ENCODE assay signal across 1 cellular context in the genomic region with DNA sequence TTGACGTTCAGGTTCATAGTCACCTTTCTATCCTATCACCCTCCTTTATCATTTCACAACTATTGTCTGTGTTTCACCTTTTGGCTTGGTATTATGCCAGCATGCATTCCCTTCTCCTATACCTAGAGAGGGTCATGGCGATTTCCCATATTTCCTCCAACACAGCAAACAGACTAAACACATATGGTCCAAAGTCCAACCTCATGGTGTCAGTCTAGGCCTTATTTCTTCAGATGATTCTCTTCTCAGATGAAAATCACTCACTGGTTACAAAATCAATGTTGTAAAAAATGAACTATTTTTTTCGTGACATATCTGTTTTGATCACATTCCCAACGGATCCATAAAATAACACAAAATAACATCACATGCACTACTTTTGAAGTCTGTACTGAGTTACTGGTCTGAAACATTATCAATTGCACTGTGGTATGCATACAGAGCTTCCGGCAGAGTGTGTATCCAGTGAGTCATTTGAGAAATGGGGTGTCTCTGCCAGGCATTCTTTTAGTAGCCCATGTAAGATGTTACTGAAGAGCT.
TF ChIP-seq lines count a peak whose summit lies in the region.

No MANE protein-coding gene starts in this region.

TF ChIP-seq in K562, 482 proteins besides CTCF, POLR2A, EP300 and RAD21 (continued from another document):
- TF ChIP-seq, protein P1, sequence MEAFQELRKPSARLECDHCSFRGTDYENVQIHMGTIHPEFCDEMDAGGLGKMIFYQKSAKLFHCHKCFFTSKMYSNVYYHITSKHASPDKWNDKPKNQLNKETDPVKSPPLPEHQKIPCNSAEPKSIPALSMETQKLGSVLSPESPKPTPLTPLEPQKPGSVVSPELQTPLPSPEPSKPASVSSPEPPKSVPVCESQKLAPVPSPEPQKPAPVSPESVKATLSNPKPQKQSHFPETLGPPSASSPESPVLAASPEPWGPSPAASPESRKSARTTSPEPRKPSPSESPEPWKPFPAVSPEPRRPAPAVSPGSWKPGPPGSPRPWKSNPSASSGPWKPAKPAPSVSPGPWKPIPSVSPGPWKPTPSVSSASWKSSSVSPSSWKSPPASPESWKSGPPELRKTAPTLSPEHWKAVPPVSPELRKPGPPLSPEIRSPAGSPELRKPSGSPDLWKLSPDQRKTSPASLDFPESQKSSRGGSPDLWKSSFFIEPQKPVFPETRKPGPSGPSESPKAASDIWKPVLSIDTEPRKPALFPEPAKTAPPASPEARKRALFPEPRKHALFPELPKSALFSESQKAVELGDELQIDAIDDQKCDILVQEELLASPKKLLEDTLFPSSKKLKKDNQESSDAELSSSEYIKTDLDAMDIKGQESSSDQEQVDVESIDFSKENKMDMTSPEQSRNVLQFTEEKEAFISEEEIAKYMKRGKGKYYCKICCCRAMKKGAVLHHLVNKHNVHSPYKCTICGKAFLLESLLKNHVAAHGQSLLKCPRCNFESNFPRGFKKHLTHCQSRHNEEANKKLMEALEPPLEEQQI (IDR thresholded peaks at IDR 0.05), result no peak
TF ChIP-seq in K562: peak in this region for 0.
